In genomic region chr6:148407372-148407771, GRCh38 we compare ENCODE assay signal across 12 cellular contexts.
DNase-seq lines count a peak whose midpoint lies in the region; ATAC-seq and TF ChIP-seq lines count a peak whose summit lies in the region.
"Had no signal": no experiment of that assay in that cellular context is flagged by ENCODE, and none has a peak within 500 bp of the region (broad histone marks: within the 10 kb centered on the region; RNA-seq: fewer than 3 reads in every experiment).

No MANE protein-coding gene starts in this region.

- TF ChIP-seq CTCF in AG04449 (IDR thresholded peaks at IDR 0.05; ENCODE audit: insufficient read depth, low read length, missing control alignments): no peak
- no peak for TF ChIP-seq CTCF in esophagus muscularis mucosa (IDR thresholded peaks at IDR 0.05)
- TF ChIP-seq CTCF in neural crest cell (conservative IDR thresholded peaks at IDR 0.05): no peak

- no peaks in the 10 kb centered on the region for H3K9me3 Mint-ChIP-seq in neural crest cell
- H3K9me3 Mint-ChIP-seq: natural killer cell had no signal

- DNase-seq in AG04449 (ENCODE audit: low read depth, low spot score): peak; percentile 89
- DNase-seq in RPMI7951 (ENCODE audit: low read depth): peak; percentile 91
- DNase-seq in esophagus muscularis mucosa (ENCODE audit: extremely low spot score): no peak
- DNase-seq in neural crest cell (ENCODE audit: low read depth, low spot score): no peak
- no peak for DNase-seq in NCI-H1105 (lab: John Stamatoyannopoulos, UW)
- DNase-seq in DMS79 treated with DMSO at 0.1 percent for 48 hours (lab: John Stamatoyannopoulos, UW): no peak
- DNase-seq: BE2C, natural killer cell, NCI-H2029 had no signal

- POLR2A ChIA-PET in AG04449 (lab: Yijun Ruan, JAX): no interaction called here

- no peak for TF ChIP-seq POLR2A in esophagus muscularis mucosa (IDR thresholded peaks at IDR 0.05; ENCODE audit: low read depth)

- H3K27ac ChIP-seq in esophagus muscularis mucosa (replicated peaks in 1 of 4): peak overlapping the region; percentile 57 to 78 (median 72)

- no peak overlapping the region for H3K4me3 Mint-ChIP-seq in neural crest cell
- H3K4me3 Mint-ChIP-seq: natural killer cell had no signal

- intact Hi-C loops in esophagus muscularis mucosa (cut with DNase I): no loop called here

- H3K27me3 ChIP-seq in esophagus muscularis mucosa: no peaks in the 10 kb centered on the region
- H3K27me3 ChIP-seq: BE2C had no signal

- 48% methylated on average over 7 of the region's 7 CpGs for WGBS in esophagus muscularis mucosa

- H3K27ac Mint-ChIP-seq in neural crest cell (ENCODE audit: unreplicated experiment): peak overlapping the region; percentile 44
- H3K27ac Mint-ChIP-seq: natural killer cell had no signal

- CTCF ChIA-PET in AG04449 (lab: Yijun Ruan, JAX): interaction anchor here (0.9 to 1.5 kb wide), 5 partner anchors 9 to 230 kb away, joined by 3 to 5 read pairs (median 3); no protein-coding TSS in a partner anchor

- H3K27me3 Mint-ChIP-seq in neural crest cell (ENCODE audit: low read depth): no peaks in the 10 kb centered on the region

- H3K36me3 Mint-ChIP-seq in neural crest cell (ENCODE audit: low read depth): peaks cover 2% of the 10 kb centered on the region
- H3K36me3 Mint-ChIP-seq: natural killer cell had no signal

- H3K4me3 ChIP-seq in AG04449 (ENCODE audit: low read depth, low read length): no peak overlapping the region
- H3K4me3 ChIP-seq in esophagus muscularis mucosa: no peak overlapping the region
- H3K4me3 ChIP-seq: GM12878 had no signal

- H3K4me1 ChIP-seq in esophagus muscularis mucosa: peaks cover 20 to 39% (median 34%) of the 10 kb centered on the region in 4 donors
- H3K4me1 ChIP-seq: BE2C had no signal

- H3K4me1 Mint-ChIP-seq in neural crest cell: peaks cover 10% of the 10 kb centered on the region
- H3K4me1 Mint-ChIP-seq: natural killer cell had no signal

- H3K36me3 ChIP-seq in esophagus muscularis mucosa: no peaks in the 10 kb centered on the region
- H3K36me3 ChIP-seq: BE2C had no signal

- no peak for ATAC-seq in HG02571 (IDR thresholded peaks at IDR 0.05; ENCODE audit: unreplicated experiment)
- no peak for ATAC-seq in GM21619 (IDR thresholded peaks at IDR 0.05; ENCODE audit: unreplicated experiment)
- ATAC-seq: GM12878, natural killer cell had no signal

- H3K9me3 ChIP-seq in esophagus muscularis mucosa: no peaks in the 10 kb centered on the region
- H3K9me3 ChIP-seq: BE2C had no signal

- no peak for TF ChIP-seq EP300 in esophagus muscularis mucosa (IDR thresholded peaks at IDR 0.05)

Comparison
In these comparisons a context has a peak if more than half of its experiments do, and no peak if none do; other contexts are left out.
1. DNase-seq: peak in AG04449 (single experiment) and RPMI7951 (single experiment); none in esophagus muscularis mucosa (single experiment), neural crest cell (single experiment), NCI-H1105 (single experiment) and DMS79 treated with DMSO at 0.1 percent for 48 hours (single experiment).